In the genomic region with DNA sequence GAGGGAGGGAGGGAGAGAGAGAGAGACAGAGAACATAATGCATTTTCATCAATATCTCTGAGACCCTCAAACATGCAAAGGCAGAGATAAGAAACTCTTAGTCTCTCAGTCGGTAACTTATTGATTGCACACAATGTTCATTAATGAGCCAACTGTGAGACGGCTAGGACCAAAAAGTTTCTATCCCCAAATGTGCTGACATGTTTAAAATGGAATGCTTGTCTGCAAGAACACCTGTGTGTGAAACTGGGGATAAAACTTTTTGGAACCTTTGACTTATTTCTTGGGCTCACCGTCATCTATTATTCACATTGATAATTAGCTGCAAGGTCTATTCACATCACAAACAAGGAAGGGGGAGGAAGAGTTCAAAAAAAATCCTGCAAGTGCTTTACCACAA, we compare ENCODE assay signal across 10 cellular contexts.
"Had no signal": no experiment of that assay in that cellular context is flagged by ENCODE, and none has a peak within 500 bp of the region (broad histone marks: within the 10 kb centered on the region; RNA-seq: fewer than 3 reads in every experiment).

No MANE protein-coding gene starts in this region.

- DNase-seq: GM23248, GOT3, H7, HFFc6, Karpas-422, KBM-7 had no signal

- H2AFZ ChIP-seq: GM23248 had no signal

- H3K4me1 ChIP-seq: HAP-1 had no signal

- ATAC-seq: HCT116 had no signal

- H3K9me3 Mint-ChIP-seq: HFFc6 had no signal

- H3K4me3 Mint-ChIP-seq: HFFc6 had no signal

- H3K9ac ChIP-seq: GM23248, KMS-11 had no signal

- H3K4me3 ChIP-seq: GM23248, HAP-1 had no signal

- FAIRE-seq: HTR-8/SVneo had no signal

- H3K9me3 ChIP-seq: HAP-1 had no signal

- H3K27ac ChIP-seq: GM23248, KMS-11 had no signal

- H3K27ac Mint-ChIP-seq: HFFc6 had no signal

- H3K4me2 ChIP-seq: KMS-11 had no signal

- H3K36me3 ChIP-seq: HAP-1 had no signal
